ENCODE assay signal across 14 cellular contexts in the genomic region with DNA sequence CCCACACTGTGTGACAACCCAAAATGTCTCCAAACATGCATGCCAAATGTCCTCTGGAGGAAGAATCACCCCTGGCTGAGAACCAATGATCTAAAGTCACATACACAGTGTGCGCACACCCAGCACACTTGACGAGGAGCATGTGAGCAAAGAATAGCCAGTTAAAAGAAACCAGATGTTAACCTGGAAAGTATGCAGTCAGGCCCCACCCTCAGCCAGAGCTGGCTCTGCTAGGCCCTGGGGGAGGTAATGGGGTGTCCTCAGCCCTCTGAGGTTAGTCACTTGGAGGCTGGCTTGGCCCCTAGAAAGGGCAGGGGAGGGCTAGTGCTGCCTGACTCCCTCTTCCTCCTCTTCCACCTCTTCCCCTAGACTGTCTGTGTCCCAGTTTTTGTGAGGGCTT. TPM values are rescaled to one million over a fixed set of nuclear protein-coding genes. Genes with fewer than 3 reads are reported as not detected.
A peak's percentile ranks its signal among the peaks of the same experiment; 100 is the strongest.
DNase-seq lines count a peak whose midpoint lies in the region; ATAC-seq and TF ChIP-seq lines count a peak whose summit lies in the region.
"Had no signal": no experiment of that assay in that cellular context is flagged by ENCODE, and none has a peak within 500 bp of the region (broad histone marks: within the 10 kb centered on the region; RNA-seq: fewer than 3 reads in every experiment).

No MANE protein-coding gene starts in this region.

- H3K27ac ChIP-seq in heart left ventricle (no peak overlapping the region), substantia nigra (ENCODE audit: low read depth, low read length, poor library complexity, severe bottlenecking) (no peak overlapping the region)
- H3K27ac ChIP-seq: ascending aorta had no signal

- DNase-seq in AG08396 (ENCODE audit: low spot score) (peak; percentile 22), adipocyte (ENCODE audit: low read depth) (peak; percentile 77), heart left ventricle (peak in 1 of 5 donors; percentile 32), substantia nigra (lab: John Stamatoyannopoulos, UW) (no peak), NCI-H2029 treated with DMSO at 0.1 percent for 48 hours (lab: John Stamatoyannopoulos, UW) (no peak), anterior cingulate cortex (lab: John Stamatoyannopoulos, UW) (no peak)
- DNase-seq: activated CD4-positive, alpha-beta T cell treated with anti-CD3 and anti-CD28 coated beads for 36 hours; islet precursor cell; Kasumi-1; NCI-H1436 treated with DMSO at 0.1 percent for 48 hours; T-helper 17 cell had no signal

- intact Hi-C loops in heart left ventricle (cut with DNase I): no loop called here

- H3K36me3 ChIP-seq in adipocyte (ENCODE audit: control insufficient read depth, insufficient read depth, low read length, severe bottlenecking): no peaks in the 10 kb centered on the region
- no peaks in the 10 kb centered on the region for H3K36me3 ChIP-seq in heart left ventricle
- H3K36me3 ChIP-seq: ascending aorta, HAP-1 had no signal

- TF ChIP-seq POLR2A in heart left ventricle (IDR thresholded peaks at IDR 0.05): no peak

- H3K4me3 ChIP-seq in adipocyte (ENCODE audit: low read length) (no peak overlapping the region), heart left ventricle (no peak overlapping the region)
- H3K4me3 ChIP-seq: ascending aorta, HAP-1 had no signal

- H3K9ac ChIP-seq in adipocyte (ENCODE audit: low read length): no peak overlapping the region

- TF ChIP-seq CTCF in heart left ventricle (IDR thresholded peaks at IDR 0.05): no peak

- H3K9me3 ChIP-seq in adipocyte (ENCODE audit: control insufficient read depth, low read length): no peaks in the 10 kb centered on the region
- H3K9me3 ChIP-seq in heart left ventricle: no peaks in the 10 kb centered on the region
- H3K9me3 ChIP-seq: ascending aorta, HAP-1 had no signal

- peaks cover 5% of the 10 kb centered on the region for H3K4me1 ChIP-seq in adipocyte (ENCODE audit: control insufficient read depth, insufficient read depth, low read length)
- H3K4me1 ChIP-seq in heart left ventricle: peaks cover 0 to 4% (median 0%) of the 10 kb centered on the region in 12 donors
- H3K4me1 ChIP-seq: ascending aorta had no signal

- H3K27me3 ChIP-seq in adipocyte (replicated peaks; ENCODE audit: control insufficient read depth, insufficient read depth, low read length) (no peaks in the 10 kb centered on the region), heart left ventricle (no peaks in the 10 kb centered on the region)
- H3K27me3 ChIP-seq: ascending aorta had no signal

- peak; percentile 40 to 69 (median 57) for ATAC-seq in heart left ventricle
- ATAC-seq: activated CD4-positive, alpha-beta T cell treated with anti-CD3 and anti-CD28 coated beads for 36 hours; T-helper 17 cell had no signal

- WGBS in heart left ventricle, 4 donors: 32 to 47% (median 45%) methylated on average over 2 of the region's 2 CpGs

RNA-seq across cellular contexts. Expression of a gene that starts 15.2 kb away (rescaled TPM):
- total RNA-seq in heart left ventricle: under 1 TPM in 3 of 9 donors, not detected in 6; 0.13 to 0.28 (median 0.19) TPM
- not detected for polyA plus RNA-seq in heart left ventricle
- total RNA-seq: activated CD4-positive, alpha-beta T cell treated with anti-CD3 and anti-CD28 coated beads for 36 hours; pulmonary artery endothelial cell; T-helper 17 cell had no signal

RNA-seq across cellular contexts. Expression of a gene that starts 15.6 kb away (rescaled TPM):
- 1 to 10 TPM; 1.8 to 5.7 (median 2.2) TPM for total RNA-seq in heart left ventricle
- 1 to 10 TPM in 1 of 2 donors, under 1 TPM in 1; 0.30 to 3.0 TPM for polyA plus RNA-seq in heart left ventricle
- total RNA-seq: pulmonary artery endothelial cell, T-helper 17 cell had no signal

RNA-seq across cellular contexts. Expression of a gene that starts 36.7 kb away (rescaled TPM):
- total RNA-seq in heart left ventricle: 1 to 10 TPM in 6 of 9 donors, under 1 TPM in 1, not detected in 2; 0.37 to 2.4 (median 1.5) TPM
- under 1 TPM; 0.15 to 0.18 TPM for polyA plus RNA-seq in heart left ventricle

RNA-seq across cellular contexts. Expression of a gene that starts 59.6 kb away (rescaled TPM):
- total RNA-seq in heart left ventricle: 10 to 100 TPM; 47.5 to 73.5 (median 57.3) TPM
- polyA plus RNA-seq in heart left ventricle: 10 to 100 TPM; 36.9 to 44.3 TPM

Comparison
In these comparisons a context has a peak if more than half of its experiments do, and no peak if none do; other contexts are left out.
1. DNase-seq: peak in AG08396 (single experiment) and adipocyte (single experiment); none in substantia nigra (0 of 49), NCI-H2029 treated with DMSO at 0.1 percent for 48 hours (single experiment) and anterior cingulate cortex (0 of 58).